In the genomic region with DNA sequence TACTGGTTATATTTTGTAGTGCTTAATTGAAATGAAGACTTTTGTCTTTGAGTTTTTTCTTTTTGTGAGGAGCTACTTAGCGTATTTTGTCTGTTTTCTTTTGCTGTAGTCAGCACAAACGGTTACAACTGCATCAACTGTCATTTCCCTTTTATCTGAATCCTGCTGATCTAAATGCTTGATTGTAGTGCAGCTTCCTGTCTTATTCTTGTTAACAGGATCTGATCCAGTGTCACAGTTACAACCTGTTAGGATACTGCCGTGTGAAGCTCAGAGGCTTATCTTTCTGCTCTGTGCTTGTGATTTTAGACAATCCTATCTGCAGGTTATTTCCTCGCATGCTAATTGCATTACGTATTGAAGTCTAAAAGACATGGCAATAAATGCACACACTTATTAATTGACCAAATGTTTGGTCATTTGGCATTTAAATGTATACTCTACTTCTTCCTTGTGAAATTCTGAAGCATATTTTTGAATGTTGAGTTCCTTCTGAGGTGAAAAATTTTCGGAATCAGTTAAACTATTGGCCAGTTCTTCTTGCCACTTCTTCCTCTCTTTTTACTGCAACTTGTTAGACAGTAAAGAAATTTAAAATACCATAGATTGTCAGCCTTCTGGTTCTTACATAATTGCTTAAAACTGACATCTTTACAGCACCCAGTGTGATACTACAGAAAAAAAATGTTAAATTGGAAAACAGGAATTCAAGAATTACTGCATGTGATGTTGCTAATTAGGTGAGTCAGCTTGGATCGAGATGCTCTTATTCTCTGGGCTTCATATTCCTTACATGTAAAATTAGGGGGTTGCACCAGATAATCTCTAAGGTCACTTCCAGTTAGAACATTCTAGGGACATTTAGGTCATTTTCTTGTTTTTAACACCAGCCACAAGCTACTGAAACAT, we compare ENCODE assay signal across 11 cellular contexts.
A peak's percentile ranks its signal among the peaks of the same experiment; 100 is the strongest.
DNase-seq lines count a peak whose midpoint lies in the region; ATAC-seq and TF ChIP-seq lines count a peak whose summit lies in the region.
"Had no signal": no experiment of that assay in that cellular context is flagged by ENCODE, and none has a peak within 500 bp of the region (broad histone marks: within the 10 kb centered on the region; RNA-seq: fewer than 3 reads in every experiment).

No MANE protein-coding gene starts in this region.

- H3K27ac ChIP-seq in Panc1 (ENCODE audit: low read length) (0 out of 2 replicates have a peak overlapping the region, but pooled peaks have one; percentile 24), smooth muscle cell (ENCODE audit: low read depth) (no peak overlapping the region)
- H3K27ac ChIP-seq: RWPE1 had no signal

- TF ChIP-seq CTCF in Panc1 (IDR thresholded peaks at IDR 0.05) (no peak), fibroblast of mammary gland (conservative IDR thresholded peaks at IDR 0.05; ENCODE audit: control insufficient read depth, insufficient read depth, low read depth, low read length) (no peak), smooth muscle cell (IDR thresholded peaks at IDR 0.05; ENCODE audit: borderline replicate concordance, insufficient read depth, poor library complexity, severe bottlenecking) (no peak)

- no peaks in the 10 kb centered on the region for H3K27me3 ChIP-seq in Panc1 (ENCODE audit: control insufficient read depth, insufficient read depth, low read length)
- no peaks in the 10 kb centered on the region for H3K27me3 ChIP-seq in smooth muscle cell (ENCODE audit: low read depth)
- H3K27me3 ChIP-seq: stomach had no signal

- CTCF ChIA-PET in Panc1 (lab: Charles Lee): no interaction called here
- CTCF ChIA-PET in activated CD8-positive, alpha-beta memory T cell treated with anti-CD3 and anti-CD28 coated beads, Interleukin-2, amount 10 ng/mL, durations not matched to agents 7 days and 5 days (lab: Charles Lee): no interaction called here

- 78% methylated on average over 7 of the region's 7 CpGs for WGBS in smooth muscle cell (ENCODE audit: low lambda C conversion rate)

- peak; percentile 11 for DNase-seq in GF-D8 (lab: John Stamatoyannopoulos, UW)
- no peak for DNase-seq in Panc1 (ENCODE audit: low read depth, low spot score)
- DNase-seq in fibroblast of mammary gland (ENCODE audit: low read depth): peak; percentile 28
- no peak for DNase-seq in sciatic nerve (ENCODE audit: low spot score)
- DNase-seq in NCI-H1436 treated with DMSO at 0.1 percent for 48 hours (lab: John Stamatoyannopoulos, UW): no peak
- DNase-seq in NCI-H1417 treated with DMSO at 0.1 percent for 48 hours (lab: John Stamatoyannopoulos, UW): no peak
- no peak for DNase-seq in smooth muscle cell (lab: John Stamatoyannopoulos, UW; ENCODE audit: unreplicated experiment)
- DNase-seq in activated CD8-positive, alpha-beta memory T cell treated with anti-CD3 and anti-CD28 coated beads, Interleukin-2, amount 10 ng/mL, durations not matched to agents 7 days and 5 days: no peak
- DNase-seq: stomach had no signal

- H3K27ac Mint-ChIP-seq in activated CD8-positive, alpha-beta memory T cell treated with anti-CD3 and anti-CD28 coated beads, Interleukin-2, amount 10 ng/mL, durations not matched to agents 7 days and 5 days: no peak overlapping the region

- peaks cover 6% of the 10 kb centered on the region for H3K9me3 Mint-ChIP-seq in activated CD8-positive, alpha-beta memory T cell treated with anti-CD3 and anti-CD28 coated beads, Interleukin-2, amount 10 ng/mL, durations not matched to agents 7 days and 5 days (ENCODE audit: low read depth)

- H3F3A ChIP-seq in smooth muscle cell (ENCODE audit: low read depth): no peaks in the 10 kb centered on the region

- H3K36me3 ChIP-seq in Panc1 (ENCODE audit: control insufficient read depth, insufficient read depth, low read length) (no peaks in the 10 kb centered on the region), smooth muscle cell (ENCODE audit: low read depth) (peaks cover 25% of the 10 kb centered on the region)

- H3K4me1 Mint-ChIP-seq in activated CD8-positive, alpha-beta memory T cell treated with anti-CD3 and anti-CD28 coated beads, Interleukin-2, amount 10 ng/mL, durations not matched to agents 7 days and 5 days: peaks cover 54% of the 10 kb centered on the region

- peaks cover 66% of the 10 kb centered on the region for H3K36me3 Mint-ChIP-seq in activated CD8-positive, alpha-beta memory T cell treated with anti-CD3 and anti-CD28 coated beads, Interleukin-2, amount 10 ng/mL, durations not matched to agents 7 days and 5 days

- ATAC-seq in Panc1: no peak
- peak; percentile 48 for ATAC-seq in sciatic nerve
- ATAC-seq in activated CD8-positive, alpha-beta memory T cell treated with anti-CD3 and anti-CD28 coated beads, Interleukin-2, amount 10 ng/mL, durations not matched to agents 7 days and 5 days: no peak

- H3K79me2 ChIP-seq in smooth muscle cell (ENCODE audit: low read depth): peaks cover 53% of the 10 kb centered on the region

- TSS peak; percentile 2 for BruUV-seq in Panc1 (replicated peaks; lab: Mats Ljungman, UMichigan)

- no peak overlapping the region for H3K4me2 ChIP-seq in smooth muscle cell

- intact Hi-C loops in Panc1 (cut with micrococcal nuclease; ENCODE audit: unreplicated experiment): no loop called here
- intact Hi-C loops in sciatic nerve (cut with DNase I): no loop called here

- H2AFZ ChIP-seq in smooth muscle cell (ENCODE audit: low read depth): no peak overlapping the region

- H3K9ac ChIP-seq in smooth muscle cell (ENCODE audit: low read depth): no peak overlapping the region

- POLR2A ChIA-PET in Panc1 (lab: Charles Lee): interaction anchor here (0.7 kb wide), 1 partner anchor 130 kb away, joined by 6 read pairs; no protein-coding TSS in a partner anchor

- H3K27me3 Mint-ChIP-seq in activated CD8-positive, alpha-beta memory T cell treated with anti-CD3 and anti-CD28 coated beads, Interleukin-2, amount 10 ng/mL, durations not matched to agents 7 days and 5 days: no peaks in the 10 kb centered on the region

- H3K4me1 ChIP-seq in Panc1 (ENCODE audit: control insufficient read depth, insufficient read depth, low read length) (0 out of 2 replicates have a peak, but pooled peaks cover 5% of the 10 kb centered on the region), smooth muscle cell (ENCODE audit: low read depth) (no peaks in the 10 kb centered on the region)

- H3K9me3 ChIP-seq in Panc1 (ENCODE audit: control insufficient read depth, insufficient read depth, low read depth, low read length) (no peaks in the 10 kb centered on the region), smooth muscle cell (replicated peaks; ENCODE audit: low read depth) (no peaks in the 10 kb centered on the region)

- no peak overlapping the region for H3K4me3 Mint-ChIP-seq in activated CD8-positive, alpha-beta memory T cell treated with anti-CD3 and anti-CD28 coated beads, Interleukin-2, amount 10 ng/mL, durations not matched to agents 7 days and 5 days

- H3K4me3 ChIP-seq in Panc1 (ENCODE audit: low read depth in 2 of 2, low read length in 2 of 2) (no peak overlapping the region), fibroblast of mammary gland (ENCODE audit: control insufficient read depth, low read depth, low read length) (no peak overlapping the region), smooth muscle cell (no peak overlapping the region)
- H3K4me3 ChIP-seq: skin epidermis, stomach had no signal

- in situ Hi-C loops in Panc1 (cut with HindIII; ENCODE audit: low pct_unique_long_range_greater_than_20kb, low sequenced_read_pairs): no loop called here

- peaks cover 63% of the 10 kb centered on the region for H4K20me1 ChIP-seq in smooth muscle cell (ENCODE audit: low read depth)

Comparison
In these comparisons a context has a peak if more than half of its experiments do, and no peak if none do; other contexts are left out.
1. DNase-seq: peak in GF-D8 (single experiment) and fibroblast of mammary gland (single experiment); none in Panc1 (single experiment), sciatic nerve (single experiment), NCI-H1436 treated with DMSO at 0.1 percent for 48 hours (single experiment), NCI-H1417 treated with DMSO at 0.1 percent for 48 hours (single experiment), smooth muscle cell (single experiment) and activated CD8-positive, alpha-beta memory T cell treated with anti-CD3 and anti-CD28 coated beads, Interleukin-2, amount 10 ng/mL, durations not matched to agents 7 days and 5 days (single experiment).